In genomic region chr5:58980890-58981289, GRCh38 we compare ENCODE assay signal across 21 cellular contexts.
DNase-seq lines count a peak whose midpoint lies in the region; ATAC-seq and TF ChIP-seq lines count a peak whose summit lies in the region.
"Had no signal": no experiment of that assay in that cellular context is flagged by ENCODE, and none has a peak within 500 bp of the region (broad histone marks: within the 10 kb centered on the region; RNA-seq: fewer than 3 reads in every experiment).

No MANE protein-coding gene starts in this region.

- H3K36me3 Mint-ChIP-seq in activated naive CD4-positive, alpha-beta T cell treated with anti-CD3 and anti-CD28 coated beads, Interleukin-2, amount 10 ng/mL, durations not matched to agents 7 days and 5 days, result peaks cover 76% of the 10 kb centered on the region
- peaks cover 14 to 30% of the 10 kb centered on the region in 2 donors for H3K36me3 Mint-ChIP-seq in activated naive CD4-positive, alpha-beta T cell treated with anti-CD3 and anti-CD28 coated beads, Interleukin-2, amount 50 U/mL, for 72 hours
- peaks cover 32% of the 10 kb centered on the region for H3K36me3 Mint-ChIP-seq in central memory CD8-positive, alpha-beta T cell (ENCODE audit: insufficient read depth)

- H3K4me3 Mint-ChIP-seq in activated naive CD4-positive, alpha-beta T cell treated with anti-CD3 and anti-CD28 coated beads, Interleukin-2, amount 10 ng/mL, durations not matched to agents 7 days and 5 days, result no peak overlapping the region
- no peak overlapping the region for H3K4me3 Mint-ChIP-seq in central memory CD8-positive, alpha-beta T cell
- H3K4me3 Mint-ChIP-seq: CD8-positive, alpha-beta T cell had no signal

- peak overlapping the region; percentile 3 for H3K27ac Mint-ChIP-seq in activated naive CD4-positive, alpha-beta T cell treated with anti-CD3 and anti-CD28 coated beads, Interleukin-2, amount 10 ng/mL, durations not matched to agents 7 days and 5 days
- H3K27ac Mint-ChIP-seq in activated naive CD4-positive, alpha-beta T cell treated with anti-CD3 and anti-CD28 coated beads, Interleukin-2, amount 50 U/mL, for 72 hours, result no peak overlapping the region
- peak overlapping the region; percentile 13 for H3K27ac Mint-ChIP-seq in central memory CD8-positive, alpha-beta T cell (ENCODE audit: low read depth)
- H3K27ac Mint-ChIP-seq: CD8-positive, alpha-beta T cell had no signal

- no peaks in the 10 kb centered on the region for H3K9me3 Mint-ChIP-seq in activated naive CD4-positive, alpha-beta T cell treated with anti-CD3 and anti-CD28 coated beads, Interleukin-2, amount 10 ng/mL, durations not matched to agents 7 days and 5 days
- no peaks in the 10 kb centered on the region for H3K9me3 Mint-ChIP-seq in activated naive CD4-positive, alpha-beta T cell treated with anti-CD3 and anti-CD28 coated beads, Interleukin-2, amount 50 U/mL, for 72 hours
- H3K9me3 Mint-ChIP-seq in central memory CD8-positive, alpha-beta T cell, result no peaks in the 10 kb centered on the region
- H3K9me3 Mint-ChIP-seq: CD8-positive, alpha-beta T cell had no signal

- H3K27ac ChIP-seq in thyroid gland (no peak overlapping the region), uterus (no peak overlapping the region)
- H3K27ac ChIP-seq: RWPE1 had no signal

- ATAC-seq in activated naive CD4-positive, alpha-beta T cell treated with anti-CD3 and anti-CD28 coated beads, Interleukin-2, amount 50 U/mL, for 72 hours, result no peak
- no peak for ATAC-seq in central memory CD8-positive, alpha-beta T cell (replicated peaks; ENCODE audit: extremely low read depth, poor library complexity, severe bottlenecking)
- no peak for ATAC-seq in HG03521 (IDR thresholded peaks at IDR 0.05; ENCODE audit: unreplicated experiment)
- ATAC-seq: CD8-positive, alpha-beta T cell; HCT116; Panc1 had no signal

- CTCF ChIA-PET in activated naive CD4-positive, alpha-beta T cell treated with anti-CD3 and anti-CD28 coated beads, Interleukin-2, amount 10 ng/mL, durations not matched to agents 7 days and 5 days (lab: Charles Lee), result no interaction called here

- H3K4me3 ChIP-seq in thyroid gland (replicated peaks in 1 of 3) (no peak overlapping the region), uterus (no peak overlapping the region)

- H3K4me1 ChIP-seq in thyroid gland, result peaks cover 0 to 7% of the 10 kb centered on the region in 2 donors
- no peaks in the 10 kb centered on the region for H3K4me1 ChIP-seq in uterus
- H3K4me1 ChIP-seq: Caco-2 had no signal

- 93 to 95% methylated on average over 2 of the region's 2 CpGs for WGBS in thyroid gland, 2 donors

- H3K27me3 ChIP-seq in thyroid gland, result no peaks in the 10 kb centered on the region
- H3K27me3 ChIP-seq in uterus, result no peaks in the 10 kb centered on the region

- H3K4me1 Mint-ChIP-seq in activated naive CD4-positive, alpha-beta T cell treated with anti-CD3 and anti-CD28 coated beads, Interleukin-2, amount 10 ng/mL, durations not matched to agents 7 days and 5 days, result no peaks in the 10 kb centered on the region
- H3K4me1 Mint-ChIP-seq in central memory CD8-positive, alpha-beta T cell, result peaks cover 6% of the 10 kb centered on the region

- H3K9me3 ChIP-seq in thyroid gland (no peaks in the 10 kb centered on the region), uterus (no peaks in the 10 kb centered on the region)
- H3K9me3 ChIP-seq: Caco-2 had no signal

- intact Hi-C loops in thyroid gland (cut with DNase I) (no loop called here), uterus (cut with DNase I; ENCODE audit: low total_unique reads) (no loop called here)

- H3K36me3 ChIP-seq in thyroid gland (peaks cover 0 to 8% of the 10 kb centered on the region in 2 donors), uterus (no peaks in the 10 kb centered on the region)

- H3K27me3 Mint-ChIP-seq in activated naive CD4-positive, alpha-beta T cell treated with anti-CD3 and anti-CD28 coated beads, Interleukin-2, amount 10 ng/mL, durations not matched to agents 7 days and 5 days, result no peaks in the 10 kb centered on the region
- no peaks in the 10 kb centered on the region for H3K27me3 Mint-ChIP-seq in central memory CD8-positive, alpha-beta T cell

- TF ChIP-seq CTCF in thyroid gland (IDR thresholded peaks at IDR 0.05), result no peak
- no peak for TF ChIP-seq CTCF in uterus (IDR thresholded peaks at IDR 0.05)

- no peak for DNase-seq in activated naive CD4-positive, alpha-beta T cell treated with anti-CD3 and anti-CD28 coated beads, Interleukin-2, amount 10 ng/mL, durations not matched to agents 7 days and 5 days
- DNase-seq in activated naive CD4-positive, alpha-beta T cell treated with anti-CD3 and anti-CD28 coated beads, Interleukin-2, amount 50 U/mL, for 72 hours (ENCODE audit: low spot score in 2 of 2), result no peak
- no peak for DNase-seq in central memory CD8-positive, alpha-beta T cell (ENCODE audit: low spot score in 2 of 2)
- DNase-seq in thyroid gland (no peak), uterus (no peak)
- DNase-seq: C1 segment of cervical spinal cord; Caco-2; CD8-positive, alpha-beta T cell; GOT3; NCI-H1048; NCI-H1417; NCI-H1694; NCI-H2029 treated with DMSO at 0.1 percent for 48 hours; NCI-H2227 treated with DMSO at 0.1 percent for 48 hours; NCI-H526 treated with DMSO at 0.1 percent for 48 hours; SHP77 had no signal

- no peak for TF ChIP-seq POLR2A in thyroid gland (IDR thresholded peaks at IDR 0.05)
- no peak for TF ChIP-seq POLR2A in uterus (IDR thresholded peaks at IDR 0.05)

TF ChIP-seq in PFSK-1, 5 proteins besides CTCF, POLR2A, EP300 and RAD21:
- TF ChIP-seq REST (IDR thresholded peaks at IDR 0.05; ENCODE audit: insufficient read depth in 1 of 2, low read depth in 2 of 2, low read length in 2 of 2) (no peak), SIN3A (IDR thresholded peaks at IDR 0.05; ENCODE audit: borderline replicate concordance, insufficient read depth, low read length) (no peak), TAF1 (IDR thresholded peaks at IDR 0.05; ENCODE audit: borderline replicate concordance, insufficient read depth, low read length) (no peak), POLR2AphosphoS5 (IDR thresholded peaks at IDR 0.05; ENCODE audit: low read depth, low read length) (0 out of 2 replicates have a peak, but pooled peaks have one; percentile 23), FOXP2 (optimal IDR thresholded peaks at IDR 0.05; ENCODE audit: borderline replicate concordance, extremely low read depth, extremely low read length, insufficient read depth) (no peak)
TF ChIP-seq in PFSK-1: peak in this region for 1.

Comparison
In these comparisons a context has a peak if more than half of its experiments do, and no peak if none do; other contexts are left out.
1. H3K27ac Mint-ChIP-seq: peak in activated naive CD4-positive, alpha-beta T cell treated with anti-CD3 and anti-CD28 coated beads, Interleukin-2, amount 10 ng/mL, durations not matched to agents 7 days and 5 days (single experiment) and central memory CD8-positive, alpha-beta T cell (single experiment); none in activated naive CD4-positive, alpha-beta T cell treated with anti-CD3 and anti-CD28 coated beads, Interleukin-2, amount 50 U/mL, for 72 hours (0 of 2).